Comparison of ENCODE assay signal across 8 cellular contexts in genomic region chr15:63600646-63601025, GRCh38. TPM values are rescaled to one million over a fixed set of nuclear protein-coding genes. Genes with fewer than 3 reads are reported as not detected.
DNase-seq lines count a peak whose midpoint lies in the region; ATAC-seq and TF ChIP-seq lines count a peak whose summit lies in the region.

No MANE protein-coding gene starts in this region.

- no peaks in the 10 kb centered on the region for H3K9me2 ChIP-seq in DOHH2 (replicated peaks; ENCODE audit: control insufficient read depth, low read length)

- peak overlapping the region; percentile 89 for H3K27ac Mint-ChIP-seq in activated T-helper 17 cell treated with anti-CD3 and anti-CD28 coated beads, Interleukin-2, amount 50 U/mL, for 72 hours
- no peak overlapping the region for H3K27ac Mint-ChIP-seq in nephron progenitor cell

- H3K27me3 ChIP-seq in DOHH2 (ENCODE audit: control insufficient read depth, low read length) = no peaks in the 10 kb centered on the region

- H3K36me3 Mint-ChIP-seq in activated T-helper 17 cell treated with anti-CD3 and anti-CD28 coated beads, Interleukin-2, amount 50 U/mL, for 72 hours (ENCODE audit: low read depth) = peaks cover 13% of the 10 kb centered on the region
- no peaks in the 10 kb centered on the region for H3K36me3 Mint-ChIP-seq in nephron progenitor cell (ENCODE audit: low read depth)

- peak overlapping the region; percentile 99 for H3K4me2 ChIP-seq in DOHH2 (ENCODE audit: low read length)

- peak; percentile 86 for DNase-seq in Jurkat, Clone E6-1 (ENCODE audit: low read depth, low spot score)
- DNase-seq in RPMI7951 (ENCODE audit: low read depth) = peak; percentile 94
- peak; percentile 95 for DNase-seq in fibroblast of pulmonary artery (ENCODE audit: low read depth)
- DNase-seq in nephron progenitor cell = peak; percentile 85
- peak; percentile 91 for DNase-seq in stimulated activated naive CD8-positive, alpha-beta T cell treated with anti-CD3 and anti-CD28 coated beads, Interleukin-15, Interleukin-2, amounts not matched to agents 100 U/mL and 50 U/mL, for 24 hours

- H4K20me1 ChIP-seq in DOHH2 (ENCODE audit: control insufficient read depth, insufficient read depth, low read depth, low read length) = no peaks in the 10 kb centered on the region

- H3F3A ChIP-seq in DOHH2 (ENCODE audit: control insufficient read depth, insufficient read depth) = peaks cover 22% of the 10 kb centered on the region

- peak overlapping the region; percentile 86 for H3K4me3 Mint-ChIP-seq in activated T-helper 17 cell treated with anti-CD3 and anti-CD28 coated beads, Interleukin-2, amount 50 U/mL, for 72 hours
- H3K4me3 Mint-ChIP-seq in nephron progenitor cell = peak overlapping the region; percentile 91

- H3K27me3 Mint-ChIP-seq in activated T-helper 17 cell treated with anti-CD3 and anti-CD28 coated beads, Interleukin-2, amount 50 U/mL, for 72 hours = no peaks in the 10 kb centered on the region
- H3K27me3 Mint-ChIP-seq in nephron progenitor cell (ENCODE audit: low read depth, poor library complexity) = peaks cover 30% of the 10 kb centered on the region

- H3K36me3 ChIP-seq in DOHH2 (ENCODE audit: control insufficient read depth, low read length) = no peaks in the 10 kb centered on the region

- TF ChIP-seq CTCF in DOHH2 (IDR thresholded peaks at IDR 0.05; ENCODE audit: low read depth, low read length, poor library complexity, severe bottlenecking) = no peak
- no peak for TF ChIP-seq CTCF in fibroblast of pulmonary artery (IDR thresholded peaks at IDR 0.05; ENCODE audit: low read length, missing control alignments)
- TF ChIP-seq CTCF in nephron progenitor cell (IDR thresholded peaks at IDR 0.05) = no peak

- no peaks in the 10 kb centered on the region for H3K9me3 Mint-ChIP-seq in activated T-helper 17 cell treated with anti-CD3 and anti-CD28 coated beads, Interleukin-2, amount 50 U/mL, for 72 hours
- H3K9me3 Mint-ChIP-seq in nephron progenitor cell = no peaks in the 10 kb centered on the region

- H3K4me1 Mint-ChIP-seq in activated T-helper 17 cell treated with anti-CD3 and anti-CD28 coated beads, Interleukin-2, amount 50 U/mL, for 72 hours = peaks cover 22% of the 10 kb centered on the region
- H3K4me1 Mint-ChIP-seq in nephron progenitor cell = peaks cover 63% of the 10 kb centered on the region

- H3K4me3 ChIP-seq in DOHH2 (ENCODE audit: low read length) (peak overlapping the region; percentile 82), fibroblast of pulmonary artery (replicated peaks; ENCODE audit: low read depth, low read length) (peak overlapping the region; percentile 77)
- H3K4me3 ChIP-seq in Jurkat, Clone E6-1 (ENCODE audit: low read length) = peak overlapping the region; percentile 85

- peaks cover 6% of the 10 kb centered on the region for H3K79me2 ChIP-seq in DOHH2 (ENCODE audit: control insufficient read depth, low read length)

- H3K9me3 ChIP-seq in DOHH2 (ENCODE audit: control insufficient read depth, insufficient read depth, low read length) = no peaks in the 10 kb centered on the region

- H3K27ac ChIP-seq in DOHH2 (ENCODE audit: low read depth, low read length) = peak overlapping the region; percentile 49; the same call in 1 of the 2 replicates

- peaks cover 61% of the 10 kb centered on the region for H3K4me1 ChIP-seq in DOHH2 (ENCODE audit: control insufficient read depth, low read length)

- peak; percentile 60 for ATAC-seq in GM21723 (IDR thresholded peaks at IDR 0.05; ENCODE audit: unreplicated experiment)
- ATAC-seq in activated T-helper 17 cell treated with anti-CD3 and anti-CD28 coated beads, Interleukin-2, amount 50 U/mL, for 72 hours (replicated peaks) = peak; percentile 83
- peak; percentile 81 for ATAC-seq in stimulated activated naive CD8-positive, alpha-beta T cell treated with anti-CD3 and anti-CD28 coated beads, Interleukin-15, Interleukin-2, amounts not matched to agents 100 U/mL and 50 U/mL, for 24 hours

RNA-seq across cellular contexts. Expression of gene FBXL22, which starts 3.4 kb away (rescaled TPM):
- polyA plus RNA-seq in Jurkat, Clone E6-1 (2012; ENCODE audit: insufficient read depth, insufficient read length) = 1.4 TPM
- 0.60 and 0.88 TPM in 2 replicates for total RNA-seq in RPMI7951 (2014; rRNA removed; shearing (Covaris generic))
- total RNA-seq in activated T-helper 17 cell treated with anti-CD3 and anti-CD28 coated beads, Interleukin-2, amount 50 U/mL, for 72 hours = under 1 TPM; 0.43 to 0.74 TPM

Comparison
In these comparisons a context has a peak if more than half of its experiments do, and no peak if none do; other contexts are left out.
1. Peak in every context shown above with its lines: DNase-seq, ATAC-seq, H3K4me3 ChIP-seq and H3K27ac ChIP-seq.